20 cellular contexts compared by ENCODE assay signal in genomic region chr14:65821224-65821753, GRCh38.
"Had no signal": no experiment of that assay in that cellular context is flagged by ENCODE, and none has a peak within 500 bp of the region (broad histone marks: within the 10 kb centered on the region; RNA-seq: fewer than 3 reads in every experiment).

No MANE protein-coding gene starts in this region.

- ATAC-seq: naive thymus-derived CD4-positive, alpha-beta T cell; psoas muscle; right lobe of liver; stimulated activated effector memory CD8-positive, alpha-beta T cell treated with anti-CD3 and anti-CD28 coated beads, Interleukin-12 subunit alpha, Interleukin-12 subunit beta, amount 100 ng/mL, for 72 hours had no signal

- H3K4me3 ChIP-seq: hepatocyte, psoas muscle, right lobe of liver, testis, transverse colon had no signal

- H3K4me2 ChIP-seq: hepatocyte had no signal

- H3K36me3 ChIP-seq: neutrophil, right lobe of liver, transverse colon had no signal

- H3K27ac ChIP-seq: hepatocyte, neutrophil, psoas muscle, right lobe of liver, testis, transverse colon had no signal

- H3K27me3 ChIP-seq: right lobe of liver, testis, transverse colon had no signal

- H3K9me3 ChIP-seq: neutrophil, psoas muscle, right lobe of liver, testis, transverse colon had no signal

- FAIRE-seq: colon, endothelial cell of umbilical vein, islet of Langerhans had no signal

- H3K4me1 ChIP-seq: psoas muscle, right lobe of liver, testis had no signal

- H3K4me3 Mint-ChIP-seq: endodermal cell; naive thymus-derived CD4-positive, alpha-beta T cell; stimulated activated effector memory CD8-positive, alpha-beta T cell treated with anti-CD3 and anti-CD28 coated beads, Interleukin-12 subunit alpha, Interleukin-12 subunit beta, amount 100 ng/mL, for 72 hours; stimulated activated naive CD8-positive, alpha-beta T cell treated with anti-CD3 and anti-CD28 coated beads, Interleukin-15, Interleukin-2, amounts not matched to agents 100 ng/mL and 50 ng/mL, for 24 hours had no signal

- H3K9me3 Mint-ChIP-seq: endodermal cell; naive thymus-derived CD4-positive, alpha-beta T cell; stimulated activated effector memory CD8-positive, alpha-beta T cell treated with anti-CD3 and anti-CD28 coated beads, Interleukin-12 subunit alpha, Interleukin-12 subunit beta, amount 100 ng/mL, for 72 hours; stimulated activated naive CD8-positive, alpha-beta T cell treated with anti-CD3 and anti-CD28 coated beads, Interleukin-15, Interleukin-2, amounts not matched to agents 100 ng/mL and 50 ng/mL, for 24 hours had no signal

- H2AFZ ChIP-seq: hepatocyte had no signal

- DNase-seq: dermis blood vessel endothelial cell; endodermal cell; foreskin melanocyte; head of caudate nucleus; kidney glomerular epithelial cell; naive thymus-derived CD4-positive, alpha-beta T cell; psoas muscle; retina; right lobe of liver; stimulated activated CD4-positive, alpha-beta T cell treated with anti-CD3 and anti-CD28 coated beads, Interleukin-4, amount 100 ng/mL, for 1 hour; stimulated activated CD8-positive, alpha-beta memory T cell treated with anti-CD3 and anti-CD28 coated beads, Interleukin-4, amount 100 ng/mL, for 48 hours; testis; transverse colon had no signal

- H3K27me3 Mint-ChIP-seq: stimulated activated naive CD8-positive, alpha-beta T cell treated with anti-CD3 and anti-CD28 coated beads, Interleukin-15, Interleukin-2, amounts not matched to agents 100 ng/mL and 50 ng/mL, for 24 hours had no signal

- H3K36me3 Mint-ChIP-seq: stimulated activated effector memory CD8-positive, alpha-beta T cell treated with anti-CD3 and anti-CD28 coated beads, Interleukin-12 subunit alpha, Interleukin-12 subunit beta, amount 100 ng/mL, for 72 hours had no signal

- H3K79me2 ChIP-seq: hepatocyte had no signal

- H3K27ac Mint-ChIP-seq: endodermal cell; naive thymus-derived CD4-positive, alpha-beta T cell; stimulated activated effector memory CD8-positive, alpha-beta T cell treated with anti-CD3 and anti-CD28 coated beads, Interleukin-12 subunit alpha, Interleukin-12 subunit beta, amount 100 ng/mL, for 72 hours; stimulated activated naive CD8-positive, alpha-beta T cell treated with anti-CD3 and anti-CD28 coated beads, Interleukin-15, Interleukin-2, amounts not matched to agents 100 ng/mL and 50 ng/mL, for 24 hours had no signal
